Comparison of ENCODE assay signal across 9 cellular contexts in the genomic region with DNA sequence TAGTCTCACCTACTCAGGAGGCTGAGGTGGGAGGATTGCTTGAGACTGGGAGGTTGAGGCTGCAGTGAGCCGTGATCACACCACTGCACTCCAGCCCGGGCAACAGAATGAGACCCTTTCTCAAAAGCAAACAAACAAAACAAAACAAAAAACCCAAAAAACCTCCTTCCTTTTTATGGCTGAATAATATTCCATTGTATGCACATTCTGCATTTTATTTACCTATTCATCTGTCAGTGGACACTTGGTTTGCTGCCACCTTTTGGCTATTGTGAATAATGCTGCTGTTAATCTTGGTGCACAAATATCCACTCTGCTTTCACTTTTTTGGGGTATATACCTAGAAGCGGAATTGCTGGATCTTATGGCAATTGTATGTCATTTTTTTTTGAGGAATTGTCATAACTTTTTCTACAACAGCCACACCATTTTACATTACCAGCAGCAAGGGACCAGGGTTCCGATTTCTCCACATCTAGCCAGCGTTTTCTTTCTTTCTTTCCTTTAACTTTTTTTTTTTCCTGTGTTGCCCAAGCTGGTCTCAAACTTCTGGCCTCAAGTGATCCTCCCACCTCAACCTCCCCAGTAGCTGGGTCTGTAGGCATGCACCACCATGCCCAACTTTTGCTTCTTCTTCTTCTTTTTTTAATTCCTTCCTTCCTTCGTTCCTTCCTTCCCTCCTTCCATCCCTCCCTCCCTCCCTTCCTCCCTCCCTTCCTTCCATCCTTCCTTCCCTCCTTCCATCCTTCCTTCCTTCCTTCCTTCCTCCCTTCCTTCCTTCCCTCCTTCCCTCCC. TPM values are rescaled to one million over a fixed set of nuclear protein-coding genes. Genes with fewer than 3 reads are reported as not detected.
DNase-seq lines count a peak whose midpoint lies in the region; ATAC-seq and TF ChIP-seq lines count a peak whose summit lies in the region.
"Had no signal": no experiment of that assay in that cellular context is flagged by ENCODE, and none has a peak within 500 bp of the region (broad histone marks: within the 10 kb centered on the region; RNA-seq: fewer than 3 reads in every experiment).

No MANE protein-coding gene starts in this region.

- no peaks in the 10 kb centered on the region for H3K4me1 Mint-ChIP-seq in CD8-positive, alpha-beta T cell (ENCODE audit: low read depth)
- no peaks in the 10 kb centered on the region for H3K4me1 Mint-ChIP-seq in activated T-helper 2 cell treated with anti-CD3 and anti-CD28 coated beads, Interferon-gamma antibody, Interleukin-2, Interleukin-4, amounts not matched to agents 10 μg/mL and 5 μg/mL and 100 μg/mL, durations not matched to agents 14 hours and 24 hours and 36 hours (ENCODE audit: low read depth)

- no peak overlapping the region for H3K4me3 Mint-ChIP-seq in CD8-positive, alpha-beta T cell
- H3K4me3 Mint-ChIP-seq in activated T-helper 2 cell treated with anti-CD3 and anti-CD28 coated beads, Interferon-gamma antibody, Interleukin-2, Interleukin-4, amounts not matched to agents 10 μg/mL and 5 μg/mL and 100 μg/mL, durations not matched to agents 14 hours and 24 hours and 36 hours (ENCODE audit: low read depth), result no peak overlapping the region

- no peaks in the 10 kb centered on the region for H3K36me3 ChIP-seq in CD8-positive, alpha-beta T cell (ENCODE audit: insufficient read depth, low read length)
- H3K36me3 ChIP-seq in HEK293 (ENCODE audit: control insufficient read depth in 2 of 2, insufficient read depth in 1 of 2, low read length in 2 of 2) (no peaks in the 10 kb centered on the region), adrenal gland (replicated peaks in 1 of 2) (no peaks in the 10 kb centered on the region)

- no peak for DNase-seq in CD8-positive, alpha-beta T cell
- DNase-seq in adrenal gland (peak in 3 of 7 donors; percentile 22 to 52 (median 43)), lung microvascular endothelial cell (ENCODE audit: low read depth in 2 of 2) (peak; percentile 50 to 61), NCI-H2081 treated with DMSO at 0.1 percent for 48 hours (lab: John Stamatoyannopoulos, UW) (no peak), left ventricle myocardium superior (no peak)
- no peak for DNase-seq in activated effector memory CD4-positive, alpha-beta T cell treated with Interleukin-2 at 50 U/mL for 16 hours
- DNase-seq in activated T-helper 2 cell treated with anti-CD3 and anti-CD28 coated beads, Interferon-gamma antibody, Interleukin-2, Interleukin-4, amounts not matched to agents 10 μg/mL and 5 μg/mL and 100 μg/mL, durations not matched to agents 14 hours and 24 hours and 36 hours (ENCODE audit: low spot score), result no peak

- intact Hi-C loops in CD8-positive, alpha-beta T cell (cut with DNase I, micrococcal nuclease), result loop anchor here (2.0 to 10.0 kb wide), 2 partner anchors 490 to 492 kb away; no protein-coding TSS in a partner anchor
- intact Hi-C loops in adrenal gland (cut with DNase I), result no loop called here
- intact Hi-C loops in activated T-helper 2 cell treated with anti-CD3 and anti-CD28 coated beads, Interferon-gamma antibody, Interleukin-2, Interleukin-4, amounts not matched to agents 10 μg/mL and 5 μg/mL and 100 μg/mL, durations not matched to agents 14 hours and 24 hours and 36 hours (cut with micrococcal nuclease), result loop anchor here (1.0 kb wide), 1 partner anchor 226 kb away; no protein-coding TSS in a partner anchor
- intact Hi-C loops in left ventricle myocardium superior (cut with micrococcal nuclease), result no loop called here

- H3K9me3 Mint-ChIP-seq in CD8-positive, alpha-beta T cell, result peaks cover 6% of the 10 kb centered on the region
- H3K9me3 Mint-ChIP-seq in activated T-helper 2 cell treated with anti-CD3 and anti-CD28 coated beads, Interferon-gamma antibody, Interleukin-2, Interleukin-4, amounts not matched to agents 10 μg/mL and 5 μg/mL and 100 μg/mL, durations not matched to agents 14 hours and 24 hours and 36 hours, result peaks cover 3% of the 10 kb centered on the region

- H3K27ac ChIP-seq in CD8-positive, alpha-beta T cell (ENCODE audit: low read depth, low read length), result no peak overlapping the region
- H3K27ac ChIP-seq in HEK293 (ENCODE audit: extremely low read depth, low read depth, low read length) (no peak overlapping the region), adrenal gland (no peak overlapping the region)
- H3K27ac ChIP-seq: epithelial cell of prostate had no signal

- peaks cover 4% of the 10 kb centered on the region for H3K27me3 ChIP-seq in CD8-positive, alpha-beta T cell (ENCODE audit: insufficient read depth, low read length)
- no peaks in the 10 kb centered on the region for H3K27me3 ChIP-seq in adrenal gland

- no peak overlapping the region for H3K4me3 ChIP-seq in CD8-positive, alpha-beta T cell (ENCODE audit: low read depth, low read length)
- H3K4me3 ChIP-seq in HEK293 (ENCODE audit: low read depth, low read length) (no peak overlapping the region), adrenal gland (no peak overlapping the region)

- no peak overlapping the region for H3K27ac Mint-ChIP-seq in CD8-positive, alpha-beta T cell
- no peak overlapping the region for H3K27ac Mint-ChIP-seq in activated T-helper 2 cell treated with anti-CD3 and anti-CD28 coated beads, Interferon-gamma antibody, Interleukin-2, Interleukin-4, amounts not matched to agents 10 μg/mL and 5 μg/mL and 100 μg/mL, durations not matched to agents 14 hours and 24 hours and 36 hours

- no peak for ATAC-seq in CD8-positive, alpha-beta T cell
- no peak for ATAC-seq in left ventricle myocardium superior

- TF ChIP-seq POLR2A in adrenal gland (IDR thresholded peaks at IDR 0.05), result no peak

- 76 to 85% (median 83%) methylated on average over 6 of the region's 6 CpGs for WGBS in adrenal gland, 4 donors

- no peaks in the 10 kb centered on the region for H3K9me3 ChIP-seq in CD8-positive, alpha-beta T cell (ENCODE audit: low read length)
- H3K9me3 ChIP-seq in HEK293 (ENCODE audit: control insufficient read depth, insufficient read depth, low read depth, low read length) (no peaks in the 10 kb centered on the region), adrenal gland (replicated peaks in 1 of 3) (peaks cover 0 to 5% (median 0%) of the 10 kb centered on the region in 3 donors)

- CTCF ChIA-PET in CD8-positive, alpha-beta T cell (lab: Charles Lee), result interaction anchor here (0.6 to 1.5 kb wide), 7 partner anchors 8 to 497 kb away, joined by 3 to 7 read pairs (median 4); partner anchors contain the start of gene ATP6V0E1
- CTCF ChIA-PET in HEK293 (lab: Yijun Ruan, JAX), result interaction anchor here (0.7 to 0.8 kb wide), 3 partner anchors 36 to 527 kb away, joined by 3 to 4 read pairs (median 4); no protein-coding TSS in a partner anchor

- H3K27me3 Mint-ChIP-seq in CD8-positive, alpha-beta T cell (ENCODE audit: low read depth), result peaks cover 49% of the 10 kb centered on the region
- H3K27me3 Mint-ChIP-seq in activated T-helper 2 cell treated with anti-CD3 and anti-CD28 coated beads, Interferon-gamma antibody, Interleukin-2, Interleukin-4, amounts not matched to agents 10 μg/mL and 5 μg/mL and 100 μg/mL, durations not matched to agents 14 hours and 24 hours and 36 hours (ENCODE audit: low read depth), result peaks cover 22% of the 10 kb centered on the region

- peak; percentile 56 for TF ChIP-seq CTCF in CD8-positive, alpha-beta T cell (IDR thresholded peaks at IDR 0.05)
- TF ChIP-seq CTCF in HEK293 (tag by site-specific recombination; IDR thresholded peaks at IDR 0.05) (no peak), adrenal gland (IDR thresholded peaks at IDR 0.05) (peak; percentile 31 to 68 (median 60))

- POLR2A ChIA-PET in CD8-positive, alpha-beta T cell (lab: Charles Lee), result no interaction called here
- POLR2A ChIA-PET in HEK293 (lab: Yijun Ruan, JAX), result interaction anchor here (0.6 to 0.7 kb wide), 2 partner anchors 146 to 548 kb away, joined by 4 to 7 read pairs; no protein-coding TSS in a partner anchor

- H3K36me3 Mint-ChIP-seq in CD8-positive, alpha-beta T cell, result peaks cover 2% of the 10 kb centered on the region
- H3K36me3 Mint-ChIP-seq in activated T-helper 2 cell treated with anti-CD3 and anti-CD28 coated beads, Interferon-gamma antibody, Interleukin-2, Interleukin-4, amounts not matched to agents 10 μg/mL and 5 μg/mL and 100 μg/mL, durations not matched to agents 14 hours and 24 hours and 36 hours (ENCODE audit: low read depth), result no peaks in the 10 kb centered on the region

- no peaks in the 10 kb centered on the region for H3K4me1 ChIP-seq in CD8-positive, alpha-beta T cell (ENCODE audit: insufficient read depth, low read length)
- H3K4me1 ChIP-seq in HEK293 (ENCODE audit: control insufficient read depth, insufficient read depth, low read length) (no peaks in the 10 kb centered on the region), adrenal gland (replicated peaks in 1 of 2) (peaks cover 4 to 6% of the 10 kb centered on the region in 2 donors)

TF ChIP-seq in HEK293, 187 proteins besides CTCF, POLR2A, EP300 and RAD21 (continues in another document):
- TF ChIP-seq ZNF366 (tag by site-specific recombination; conservative IDR thresholded peaks at IDR 0.05) (peak; percentile 85), ZNF146 (tag by site-specific recombination; IDR thresholded peaks at IDR 0.05) (peak; percentile 99), HOXD13 (CRISPR knock-in tag; IDR thresholded peaks at IDR 0.05; ENCODE audit: borderline replicate concordance) (no peak), ZSCAN5A (tag by site-specific recombination; IDR thresholded peaks at IDR 0.05) (0 out of 2 replicates have a peak, but pooled peaks have one; percentile 25)

RNA-seq across cellular contexts. Expression of gene NKX2-5, which starts 30.6 kb away (rescaled TPM):
- total RNA-seq in CD8-positive, alpha-beta T cell, result not detected
- total RNA-seq in adrenal gland, result not detected
- polyA plus RNA-seq in adrenal gland, result under 1 TPM in 2 of 3 donors, not detected in 1; 0.07 to 0.48 TPM
- 0.22 TPM in 1 of 2 replicates, not detected in the other for total RNA-seq in lung microvascular endothelial cell
- not detected in 2 replicates for total RNA-seq in activated T-helper 2 cell treated with anti-CD3 and anti-CD28 coated beads, Interferon-gamma antibody, Interleukin-2, Interleukin-4, amounts not matched to agents 10 μg/mL and 5 μg/mL and 100 μg/mL, durations not matched to agents 14 hours and 24 hours and 36 hours
- total RNA-seq in left ventricle myocardium superior, result 285 TPM

Comparison
In these comparisons a context has a peak if more than half of its experiments do, and no peak if none do; other contexts are left out.
1. DNase-seq: peak in lung microvascular endothelial cell (2 of 2); none in CD8-positive, alpha-beta T cell (0 of 7), activated effector memory CD4-positive, alpha-beta T cell treated with Interleukin-2 at 50 U/mL for 16 hours (single experiment), NCI-H2081 treated with DMSO at 0.1 percent for 48 hours (single experiment), activated T-helper 2 cell treated with anti-CD3 and anti-CD28 coated beads, Interferon-gamma antibody, Interleukin-2, Interleukin-4, amounts not matched to agents 10 μg/mL and 5 μg/mL and 100 μg/mL, durations not matched to agents 14 hours and 24 hours and 36 hours (single experiment) and left ventricle myocardium superior (single experiment).
2. RNA of gene NKX2-5, which starts 30.6 kb away (total RNA-seq): 285 TPM in left ventricle myocardium superior (single experiment); not detected in CD8-positive, alpha-beta T cell, not detected in adrenal gland, 0.22 TPM in lung microvascular endothelial cell and not detected in activated T-helper 2 cell treated with anti-CD3 and anti-CD28 coated beads, Interferon-gamma antibody, Interleukin-2, Interleukin-4, amounts not matched to agents 10 μg/mL and 5 μg/mL and 100 μg/mL, durations not matched to agents 14 hours and 24 hours and 36 hours; every median in the first group is over 100 times any median in the second.
3. intact Hi-C loops: an anchor here in CD8-positive, alpha-beta T cell (2.0 to 10.0 kb wide) and activated T-helper 2 cell treated with anti-CD3 and anti-CD28 coated beads, Interferon-gamma antibody, Interleukin-2, Interleukin-4, amounts not matched to agents 10 μg/mL and 5 μg/mL and 100 μg/mL, durations not matched to agents 14 hours and 24 hours and 36 hours (1.0 kb wide); none called in adrenal gland and left ventricle myocardium superior.